Comparison of ENCODE assay signal across 13 cellular contexts in genomic region chr14:99578541-99579044, GRCh38. TPM values are rescaled to one million over a fixed set of nuclear protein-coding genes. Genes with fewer than 3 reads are reported as not detected.
DNase-seq lines count a peak whose midpoint lies in the region; ATAC-seq and TF ChIP-seq lines count a peak whose summit lies in the region.
"Had no signal": no experiment of that assay in that cellular context is flagged by ENCODE, and none has a peak within 500 bp of the region (broad histone marks: within the 10 kb centered on the region; RNA-seq: fewer than 3 reads in every experiment).

No MANE protein-coding gene starts in this region.

- 20 to 48% methylated on average over 6 of the region's 12 CpGs for WGBS in esophagus squamous epithelium, 2 donors
- WGBS in thyroid gland, 2 donors, result 64 to 73% methylated on average over 11 to 12 of the region's 12 CpGs
- WGBS in spleen, 5 donors, result 73 to 82% (median 76%) methylated on average over 12 of the region's 12 CpGs

- POLR2A ChIA-PET in Panc1 (lab: Charles Lee), result no interaction called here

- peak overlapping the region; percentile 74 for H3K27ac ChIP-seq in Panc1 (ENCODE audit: low read length)
- H3K27ac ChIP-seq in esophagus squamous epithelium, result peak overlapping the region; percentile 91 to 97 (median 92)
- H3K27ac ChIP-seq in muscle layer of colon (ENCODE audit: low read depth, low read length), result peak overlapping the region; percentile 76
- peak overlapping the region; percentile 84 to 92 (median 90) for H3K27ac ChIP-seq in thyroid gland
- no peak overlapping the region for H3K27ac ChIP-seq in spleen

- no TSS peak for BruUV-seq in Panc1 (replicated peaks; lab: Mats Ljungman, UMichigan)

- no peak for ATAC-seq in Panc1
- ATAC-seq in HG03025 (IDR thresholded peaks at IDR 0.05; ENCODE audit: low FRiP score, unreplicated experiment), result no peak
- ATAC-seq: T-helper 17 cell had no signal

- H3K9ac ChIP-seq in muscle layer of colon (ENCODE audit: low read length), result peak overlapping the region; percentile 45

- peaks cover 61% of the 10 kb centered on the region for H3K4me1 ChIP-seq in Panc1 (ENCODE audit: control insufficient read depth, insufficient read depth, low read length)
- H3K4me1 ChIP-seq in esophagus squamous epithelium, result peaks cover 44 to 82% (median 72%) of the 10 kb centered on the region in 3 donors
- peaks cover 82% of the 10 kb centered on the region for H3K4me1 ChIP-seq in muscle layer of colon (ENCODE audit: insufficient read depth, low read length)
- H3K4me1 ChIP-seq in thyroid gland, result peaks cover 62 to 76% of the 10 kb centered on the region in 2 donors
- H3K4me1 ChIP-seq in spleen, result peaks cover 0 to 53% (median 24%) of the 10 kb centered on the region in 6 donors

- TF ChIP-seq CTCF in Panc1 (IDR thresholded peaks at IDR 0.05) (no peak), esophagus squamous epithelium (IDR thresholded peaks at IDR 0.05) (no peak), thyroid gland (IDR thresholded peaks at IDR 0.05) (no peak), spleen (IDR thresholded peaks at IDR 0.05 in 8 of 11, conservative IDR thresholded peaks at IDR 0.05 in 3 of 11) (no peak)

- CTCF ChIA-PET in Panc1 (lab: Charles Lee), result no interaction called here

- H3K27me3 ChIP-seq in Panc1 (ENCODE audit: control insufficient read depth, insufficient read depth, low read length) (no peaks in the 10 kb centered on the region), esophagus squamous epithelium (no peaks in the 10 kb centered on the region), muscle layer of colon (ENCODE audit: control insufficient read depth in 1 of 2, insufficient read depth in 2 of 2, low read length in 2 of 2) (no peaks in the 10 kb centered on the region), thyroid gland (no peaks in the 10 kb centered on the region), spleen (replicated peaks in 1 of 7) (no peaks in the 10 kb centered on the region)

- H3K36me3 ChIP-seq in Panc1 (ENCODE audit: control insufficient read depth, insufficient read depth, low read length), result no peaks in the 10 kb centered on the region
- H3K36me3 ChIP-seq in esophagus squamous epithelium, result peaks cover 0 to 6% (median 0%) of the 10 kb centered on the region in 3 donors
- no peaks in the 10 kb centered on the region for H3K36me3 ChIP-seq in muscle layer of colon (ENCODE audit: insufficient read depth, low read length)
- H3K36me3 ChIP-seq in thyroid gland, result no peaks in the 10 kb centered on the region
- H3K36me3 ChIP-seq in spleen, result no peaks in the 10 kb centered on the region

- no peak for TF ChIP-seq POLR2A in esophagus squamous epithelium (IDR thresholded peaks at IDR 0.05)
- TF ChIP-seq POLR2A in thyroid gland (IDR thresholded peaks at IDR 0.05), result no peak
- no peak for TF ChIP-seq POLR2A in spleen (IDR thresholded peaks at IDR 0.05)

- H3K9me3 ChIP-seq in Panc1 (ENCODE audit: control insufficient read depth, insufficient read depth, low read depth, low read length) (no peaks in the 10 kb centered on the region), esophagus squamous epithelium (no peaks in the 10 kb centered on the region), muscle layer of colon (ENCODE audit: low read length) (no peaks in the 10 kb centered on the region), thyroid gland (no peaks in the 10 kb centered on the region), spleen (no peaks in the 10 kb centered on the region)

- in situ Hi-C loops in Panc1 (cut with HindIII; ENCODE audit: low pct_unique_long_range_greater_than_20kb, low sequenced_read_pairs), result no loop called here

- H3K4me3 ChIP-seq in Panc1 (ENCODE audit: low read depth in 2 of 2, low read length in 2 of 2) (no peak overlapping the region), esophagus squamous epithelium (peak overlapping the region in 3 of 4 donors; percentile 34 to 54 (median 44)), muscle layer of colon (ENCODE audit: low read depth in 1 of 2, low read length in 2 of 2) (peak overlapping the region in 1 of 2 donors; percentile 38), thyroid gland (replicated peaks in 1 of 3) (no peak overlapping the region), spleen (no peak overlapping the region)

- intact Hi-C loops in Panc1 (cut with micrococcal nuclease; ENCODE audit: unreplicated experiment) (no loop called here), esophagus squamous epithelium (cut with DNase I) (no loop called here), thyroid gland (cut with DNase I) (no loop called here), spleen (cut with DNase I; ENCODE audit: low total_unique reads) (no loop called here)

- DNase-seq in Panc1 (ENCODE audit: low read depth, low spot score) (no peak), esophagus squamous epithelium (lab: John Stamatoyannopoulos, UW) (no peak), thyroid gland (no peak), RPMI8226 (no peak), spleen (no peak)
- no peak for DNase-seq in activated naive CD4-positive, alpha-beta T cell treated with anti-CD3 and anti-CD28 coated beads, Interleukin-2, amount 50 U/mL, for 16 hours
- DNase-seq: activated CD4-positive, alpha-beta T cell treated with anti-CD3 and anti-CD28 coated beads, Interleukin-2, amount 50 U/mL, for 48 hours; activated naive CD4-positive, alpha-beta T cell; COR-L47; NCI-H1694; T-helper 17 cell had no signal

RNA-seq across cellular contexts. Expression of gene CCDC85C, which starts 25.4 kb away (rescaled TPM):
- 96.6 TPM for total RNA-seq in Panc1 (2021; ENCODE audit: unreplicated experiment)
- polyA plus RNA-seq in Panc1 (2012; ENCODE audit: insufficient read length), result 64.9 TPM
- total RNA-seq in esophagus squamous epithelium, result 10 to 100 TPM; 23.4 to 52.0 (median 27.1) TPM
- 10 to 100 TPM in 3 of 4 donors, 1 to 10 TPM in 1; 8.6 to 28.3 (median 17.3) TPM for total RNA-seq in thyroid gland
- total RNA-seq in spleen, result 10 to 100 TPM in 4 of 7 donors, 1 to 10 TPM in 3; 6.0 to 12.4 (median 11.3) TPM
- 1 to 10 TPM; 1.6 to 6.5 (median 1.9) TPM for polyA plus RNA-seq in spleen

Comparison
In these comparisons a context has a peak if more than half of its experiments do, and no peak if none do; other contexts are left out.
1. H3K27ac ChIP-seq: peak in Panc1 (single experiment), esophagus squamous epithelium (4 of 4), muscle layer of colon (single experiment) and thyroid gland (3 of 3); none in spleen (0 of 8).
2. H3K4me3 ChIP-seq: peak in esophagus squamous epithelium (3 of 4); none in Panc1 (0 of 2), thyroid gland (0 of 3) and spleen (0 of 8).